In genomic region chr1:203823306-203823705, GRCh38 we compare ENCODE assay signal across 18 cellular contexts. TPM values are rescaled to one million over a fixed set of nuclear protein-coding genes. Genes with fewer than 3 reads are reported as not detected.
"Had no signal": no experiment of that assay in that cellular context is flagged by ENCODE, and none has a peak within 500 bp of the region (broad histone marks: within the 10 kb centered on the region; RNA-seq: fewer than 3 reads in every experiment).

No MANE protein-coding gene starts in this region.

- DNase-seq: activated CD4-positive, alpha-beta memory T cell treated with anti-CD3 and anti-CD28 coated beads for 36 hours; activated naive CD4-positive, alpha-beta T cell; activated T-cell treated with anti-CD3 and anti-CD28 coated beads, Interleukin-2, amount 50 U/mL, for 48 hours; adrenal gland; caudate nucleus; effector CD4-positive, alpha-beta T cell; head of caudate nucleus; mesenchymal stem cell; sigmoid colon; stimulated activated CD4-positive, alpha-beta T cell treated with anti-CD3 and anti-CD28 coated beads, Interleukin-2, amount 100 ng/mL, for 24 hours; stimulated activated naive CD4-positive, alpha-beta T cell treated with Interleukin-2 at 50 U/mL for 16 hours; SW 1271; T-helper 9 cell had no signal

- H3K27me3 Mint-ChIP-seq: activated CD4-positive, alpha-beta memory T cell treated with anti-CD3 and anti-CD28 coated beads for 36 hours; type B pancreatic cell had no signal

- H3K4me3 ChIP-seq: adrenal gland, coronary artery, sigmoid colon, suprapubic skin had no signal

- H3K27me3 ChIP-seq: adrenal gland, sigmoid colon, suprapubic skin had no signal

- H3K9me3 Mint-ChIP-seq: activated CD4-positive, alpha-beta memory T cell treated with anti-CD3 and anti-CD28 coated beads for 36 hours; type B pancreatic cell had no signal

- H3K4me1 ChIP-seq: suprapubic skin had no signal

- H3K9me3 ChIP-seq: adrenal gland, sigmoid colon, suprapubic skin had no signal

- H3K27ac Mint-ChIP-seq: activated CD4-positive, alpha-beta memory T cell treated with anti-CD3 and anti-CD28 coated beads for 36 hours; type B pancreatic cell had no signal

- H3K27ac ChIP-seq: coronary artery, sigmoid colon, suprapubic skin had no signal

- H3K4me3 Mint-ChIP-seq: activated CD4-positive, alpha-beta memory T cell treated with anti-CD3 and anti-CD28 coated beads for 36 hours; type B pancreatic cell had no signal

- FAIRE-seq: endothelial cell of umbilical vein had no signal

RNA-seq across cellular contexts. Expression of gene LAX1, which starts 58.3 kb away (rescaled TPM):
- total RNA-seq: endothelial cell of umbilical vein, osteoblast had no signal
